ENCODE assay signal across 28 cellular contexts in the genomic region with DNA sequence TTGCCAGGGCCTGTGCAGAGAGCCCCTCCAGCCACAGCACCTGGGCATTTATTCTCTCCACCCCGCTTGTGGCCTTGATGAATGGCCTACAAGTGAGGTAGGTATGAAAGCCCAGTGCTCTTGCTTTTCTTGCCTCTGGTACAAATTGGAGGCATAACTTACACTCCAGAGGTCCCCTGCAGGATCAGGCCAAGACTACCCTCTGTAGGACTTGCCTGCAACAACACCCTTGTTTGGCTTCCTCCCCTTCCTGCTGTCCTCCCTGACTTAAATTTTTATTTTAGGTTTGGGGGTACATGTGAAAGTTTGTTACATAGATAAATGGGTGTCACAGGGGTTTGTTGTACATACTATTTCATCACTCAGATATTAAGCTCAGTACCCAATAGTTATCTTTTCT.
DNase-seq lines count a peak whose midpoint lies in the region; ATAC-seq and TF ChIP-seq lines count a peak whose summit lies in the region.
"Had no signal": no experiment of that assay in that cellular context is flagged by ENCODE, and none has a peak within 500 bp of the region (broad histone marks: within the 10 kb centered on the region; RNA-seq: fewer than 3 reads in every experiment).

No MANE protein-coding gene starts in this region.

- TF ChIP-seq CTCF in natural killer cell (IDR thresholded peaks at IDR 0.05): no peak
- peak; percentile 32; the same call in 1 of the 2 replicates for TF ChIP-seq CTCF in PC-3 (conservative IDR thresholded peaks at IDR 0.05; ENCODE audit: low read depth, low read length)
- TF ChIP-seq CTCF in epithelial cell of proximal tubule (conservative IDR thresholded peaks at IDR 0.05; ENCODE audit: low read depth, low read length): peak; percentile 43

- H3K27me3 Mint-ChIP-seq in natural killer cell (ENCODE audit: low read depth in 2 of 2): no peaks in the 10 kb centered on the region
- no peaks in the 10 kb centered on the region for H3K27me3 Mint-ChIP-seq in natural killer cell treated with Interleukin-12 subunit alpha and Interleukin-12 subunit beta and Interleukin-15 and Interleukin-18, amount 100 ng/mL, for 72 hours
- H3K27me3 Mint-ChIP-seq: activated CD4-positive, alpha-beta memory T cell treated with anti-CD3 and anti-CD28 coated beads for 36 hours; CD4-positive, alpha-beta T cell; T-helper 17 cell had no signal

- H3K27ac ChIP-seq in PC-3 (ENCODE audit: low read length): no peak overlapping the region
- H3K27ac ChIP-seq: gastroesophageal sphincter, HL-60, PC-9, right atrium auricular region, VCaP had no signal

- H3K27me3 ChIP-seq in PC-3 (ENCODE audit: low read length) (no peaks in the 10 kb centered on the region), H7 (ENCODE audit: control insufficient read depth, insufficient read depth, low read length) (no peaks in the 10 kb centered on the region)
- H3K27me3 ChIP-seq: gastroesophageal sphincter, MG63, right atrium auricular region had no signal

- no peaks in the 10 kb centered on the region for H3K9me2 ChIP-seq in PC-3 (replicated peaks; ENCODE audit: low read length)

- POLR2A ChIA-PET in PC-3 (lab: Charles Lee; ENCODE audit: unreplicated experiment): no interaction called here

- H3K9ac ChIP-seq in PC-3 (ENCODE audit: low read length): no peak overlapping the region

- ATAC-seq in natural killer cell (peak in 2 of 3 donors; percentile 32 to 34), PC-3 (no peak), HG03565 (IDR thresholded peaks at IDR 0.05; ENCODE audit: unreplicated experiment) (no peak)
- no peak for ATAC-seq in natural killer cell treated with Interleukin-12 subunit alpha and Interleukin-12 subunit beta and Interleukin-15 and Interleukin-18, amount 100 ng/mL, for 72 hours
- ATAC-seq: gastroesophageal sphincter, T-helper 17 cell had no signal

- no peak for DNase-seq in natural killer cell
- DNase-seq in natural killer cell treated with Interleukin-12 subunit alpha and Interleukin-12 subunit beta and Interleukin-15 and Interleukin-18, amount 100 ng/mL, for 72 hours (ENCODE audit: low spot score): no peak
- DNase-seq in PC-3: peak; percentile 28
- no peak for DNase-seq in epithelial cell of proximal tubule (ENCODE audit: low read depth)
- DNase-seq in AML-193 (lab: John Stamatoyannopoulos, UW): no peak
- no peak for DNase-seq in activated T-cell treated with anti-CD3 and anti-CD28 coated beads, Interleukin-2, amount 50 U/mL, for 48 hours
- DNase-seq in H7: no peak
- DNase-seq: activated CD4-positive, alpha-beta memory T cell treated with anti-CD3 and anti-CD28 coated beads for 36 hours; activated naive CD4-positive, alpha-beta T cell; activated T-cell treated with anti-CD3 and anti-CD28 coated beads for 4 hours; amniotic stem cell; CD4-positive, alpha-beta T cell; DMS53; kidney; mammary epithelial cell; MG63; NCI-H187 treated with DMSO at 0.1 percent for 48 hours; NCI-H345; occipital lobe; PC-9; SIG-M5; stimulated activated CD4-positive, alpha-beta T cell treated with anti-CD3 and anti-CD28 coated beads, Interleukin-15, amount 100 ng/mL, for 24 hours; T-helper 17 cell had no signal

- CTCF ChIA-PET in PC-3 (lab: Charles Lee): no interaction called here

- no peaks in the 10 kb centered on the region for H4K20me1 ChIP-seq in PC-3 (ENCODE audit: low read length)

- H3K9me3 Mint-ChIP-seq in natural killer cell: peaks cover 0 to 3% of the 10 kb centered on the region in 2 donors
- H3K9me3 Mint-ChIP-seq in natural killer cell treated with Interleukin-12 subunit alpha and Interleukin-12 subunit beta and Interleukin-15 and Interleukin-18, amount 100 ng/mL, for 72 hours: peaks cover 8% of the 10 kb centered on the region
- H3K9me3 Mint-ChIP-seq: CD4-positive, alpha-beta T cell had no signal

- H3K36me3 ChIP-seq in PC-3 (ENCODE audit: low read depth, low read length) (no peaks in the 10 kb centered on the region), H7 (replicated peaks; ENCODE audit: control insufficient read depth, insufficient read depth, low read length) (no peaks in the 10 kb centered on the region)
- H3K36me3 ChIP-seq: gastroesophageal sphincter, MG63, right atrium auricular region had no signal

- H3K9me3 ChIP-seq in PC-3 (ENCODE audit: low read length): no peaks in the 10 kb centered on the region
- H3K9me3 ChIP-seq: right atrium auricular region had no signal

- peaks cover 22 to 37% of the 10 kb centered on the region in 2 donors for H3K4me1 Mint-ChIP-seq in natural killer cell
- peaks cover 19 to 25% of the 10 kb centered on the region in 2 donors for H3K4me1 Mint-ChIP-seq in natural killer cell treated with Interleukin-12 subunit alpha and Interleukin-12 subunit beta and Interleukin-15 and Interleukin-18, amount 100 ng/mL, for 72 hours (ENCODE audit: low read depth in 2 of 2)

- BruUV-seq in PC-3 (replicated peaks; lab: Mats Ljungman, UMichigan): no TSS peak

- H3K36me3 Mint-ChIP-seq in natural killer cell: no peaks in the 10 kb centered on the region
- peaks cover 16% of the 10 kb centered on the region for H3K36me3 Mint-ChIP-seq in natural killer cell treated with Interleukin-12 subunit alpha and Interleukin-12 subunit beta and Interleukin-15 and Interleukin-18, amount 100 ng/mL, for 72 hours

- no peak overlapping the region for H3K27ac Mint-ChIP-seq in natural killer cell
- H3K27ac Mint-ChIP-seq in natural killer cell treated with Interleukin-12 subunit alpha and Interleukin-12 subunit beta and Interleukin-15 and Interleukin-18, amount 100 ng/mL, for 72 hours: no peak overlapping the region
- H3K27ac Mint-ChIP-seq: activated CD4-positive, alpha-beta memory T cell treated with anti-CD3 and anti-CD28 coated beads for 36 hours; CD4-positive, alpha-beta T cell; T-helper 17 cell had no signal

- H3K4me3 ChIP-seq in PC-3 (ENCODE audit: low read length) (no peak overlapping the region), epithelial cell of proximal tubule (ENCODE audit: low read depth, low read length) (no peak overlapping the region), H7 (ENCODE audit: insufficient read depth, low read depth, low read length) (no peak overlapping the region)
- H3K4me3 ChIP-seq: gastroesophageal sphincter, MG63, PC-9, right atrium auricular region had no signal

- intact Hi-C loops in natural killer cell (cut with micrococcal nuclease): no loop called here
- intact Hi-C loops in PC-3 (cut with micrococcal nuclease): no loop called here

- no peaks in the 10 kb centered on the region for H3F3A ChIP-seq in PC-3 (ENCODE audit: low read length, unreplicated experiment)

- H3K4me1 ChIP-seq in PC-3 (ENCODE audit: insufficient read depth, low read length): peaks cover 28% of the 10 kb centered on the region
- H3K4me1 ChIP-seq: right atrium auricular region had no signal

- no peaks in the 10 kb centered on the region for H3K79me2 ChIP-seq in PC-3 (ENCODE audit: low read length)

- no peak overlapping the region for H3K4me2 ChIP-seq in PC-3 (ENCODE audit: low read length)
- H3K4me2 ChIP-seq: PC-9 had no signal

- H2AFZ ChIP-seq in PC-3 (ENCODE audit: low read length): no peak overlapping the region
- H2AFZ ChIP-seq: PC-9 had no signal

- H3K4me3 Mint-ChIP-seq in natural killer cell: no peak overlapping the region
- H3K4me3 Mint-ChIP-seq in natural killer cell treated with Interleukin-12 subunit alpha and Interleukin-12 subunit beta and Interleukin-15 and Interleukin-18, amount 100 ng/mL, for 72 hours: no peak overlapping the region
- H3K4me3 Mint-ChIP-seq: activated CD4-positive, alpha-beta memory T cell treated with anti-CD3 and anti-CD28 coated beads for 36 hours; CD4-positive, alpha-beta T cell; T-helper 17 cell had no signal

Comparison
In these comparisons a context has a peak if more than half of its experiments do, and no peak if none do; other contexts are left out.
1. ATAC-seq: peak in natural killer cell (2 of 3); none in natural killer cell treated with Interleukin-12 subunit alpha and Interleukin-12 subunit beta and Interleukin-15 and Interleukin-18, amount 100 ng/mL, for 72 hours (0 of 2), PC-3 (single experiment) and HG03565 (single experiment).